ENCODE assay signal across 12 cellular contexts in genomic region chr1:46488343-46489168, GRCh38. TPM values are rescaled to one million over a fixed set of nuclear protein-coding genes. Genes with fewer than 3 reads are reported as not detected.
A peak's percentile ranks its signal among the peaks of the same experiment; 100 is the strongest.
DNase-seq lines count a peak whose midpoint lies in the region; ATAC-seq and TF ChIP-seq lines count a peak whose summit lies in the region.
"Had no signal": no experiment of that assay in that cellular context is flagged by ENCODE, and none has a peak within 500 bp of the region (broad histone marks: within the 10 kb centered on the region; RNA-seq: fewer than 3 reads in every experiment).

No MANE protein-coding gene starts in this region.

- peak overlapping the region; percentile 48 for H3K4me3 Mint-ChIP-seq in activated CD8-positive, alpha-beta T cell treated with anti-CD3 and anti-CD28 coated beads for 36 hours
- H3K4me3 Mint-ChIP-seq in type B pancreatic cell: peak overlapping the region; percentile 85

- DNase-seq in stimulated activated CD4-positive, alpha-beta T cell treated with anti-CD3 and anti-CD28 coated beads, Interleukin-1b, Interleukin-23, amount 100 ng/mL, for 48 hours: peak; percentile 35
- DNase-seq in stimulated activated CD4-positive, alpha-beta T cell treated with anti-CD3 and anti-CD28 coated beads, Interleukin-4, amount 100 ng/mL, for 1 hour: no peak
- peak; percentile 51 for DNase-seq in activated CD8-positive, alpha-beta T cell treated with anti-CD3 and anti-CD28 coated beads for 36 hours
- DNase-seq in iPS DF 6.9 (ENCODE audit: low read depth, low spot score): no peak
- DNase-seq in type B pancreatic cell (ENCODE audit: extremely low spot score, unreplicated experiment): no peak
- DNase-seq in T1000 (lab: John Stamatoyannopoulos, UW): no peak
- DNase-seq in tibial nerve (ENCODE audit: low spot score in 2 of 2): no peak

- intact Hi-C loops in activated CD8-positive, alpha-beta T cell treated with anti-CD3 and anti-CD28 coated beads for 36 hours (cut with micrococcal nuclease): no loop called here

- H3K9me3 ChIP-seq in iPS DF 6.9 (ENCODE audit: control insufficient read depth, insufficient read depth, low read length) (no peaks in the 10 kb centered on the region), tibial nerve (no peaks in the 10 kb centered on the region)
- H3K9me3 ChIP-seq: testis had no signal

- H3K27me3 ChIP-seq in iPS DF 6.9 (ENCODE audit: control insufficient read depth, insufficient read depth, low read length) (peaks cover 84% of the 10 kb centered on the region), tibial nerve (peaks cover 2 to 98% of the 10 kb centered on the region in 2 donors)
- H3K27me3 ChIP-seq: testis had no signal

- no CpG with 5 or more reads among the region's 24 CpGs for WGBS in iPS DF 6.9 (ENCODE audit: insufficient coverage, insufficient read length)
- 14 to 15% methylated on average over 20 to 24 of the region's 24 CpGs for WGBS in tibial nerve, 2 donors

- CTCF ChIA-PET in activated CD8-positive, alpha-beta T cell treated with anti-CD3 and anti-CD28 coated beads for 36 hours (lab: Charles Lee): interaction anchor here (1.2 to 3.1 kb wide), 9 partner anchors 9 to 236 kb away, joined by 3 to 22 read pairs (median 7); no protein-coding TSS in a partner anchor

- no peaks in the 10 kb centered on the region for H3K9me3 Mint-ChIP-seq in activated CD8-positive, alpha-beta T cell treated with anti-CD3 and anti-CD28 coated beads for 36 hours
- H3K9me3 Mint-ChIP-seq in type B pancreatic cell: no peaks in the 10 kb centered on the region

- POLR2A ChIA-PET in activated CD8-positive, alpha-beta T cell treated with anti-CD3 and anti-CD28 coated beads for 36 hours (lab: Charles Lee): no interaction called here

- no peak for TF ChIP-seq POLR2A in tibial nerve (IDR thresholded peaks at IDR 0.05)

- H3K27ac ChIP-seq in iPS DF 6.9 (ENCODE audit: low read length): no peak overlapping the region
- no peak overlapping the region for H3K27ac ChIP-seq in tibial nerve
- H3K27ac ChIP-seq: testis, VCaP had no signal

- H3K36me3 Mint-ChIP-seq in activated CD8-positive, alpha-beta T cell treated with anti-CD3 and anti-CD28 coated beads for 36 hours (ENCODE audit: low read depth): no peaks in the 10 kb centered on the region
- peaks cover 4% of the 10 kb centered on the region for H3K36me3 Mint-ChIP-seq in type B pancreatic cell

- no peak for TF ChIP-seq EP300 in tibial nerve (IDR thresholded peaks at IDR 0.05)

- H3K36me3 ChIP-seq in iPS DF 6.9 (ENCODE audit: control insufficient read depth, insufficient read depth, low read length): no peaks in the 10 kb centered on the region
- H3K36me3 ChIP-seq in tibial nerve: no peaks in the 10 kb centered on the region

- peaks cover 81% of the 10 kb centered on the region for H3K27me3 Mint-ChIP-seq in activated CD8-positive, alpha-beta T cell treated with anti-CD3 and anti-CD28 coated beads for 36 hours
- H3K27me3 Mint-ChIP-seq in type B pancreatic cell: peaks cover 95% of the 10 kb centered on the region

- no peak for TF ChIP-seq CTCF in activated CD8-positive, alpha-beta T cell treated with anti-CD3 and anti-CD28 coated beads for 36 hours (IDR thresholded peaks at IDR 0.05)
- TF ChIP-seq CTCF in type B pancreatic cell (conservative IDR thresholded peaks at IDR 0.05) (no peak), tibial nerve (IDR thresholded peaks at IDR 0.05) (no peak)

- H3K4me1 ChIP-seq in iPS DF 6.9 (ENCODE audit: control insufficient read depth, insufficient read depth, low read length) (peaks cover 27% of the 10 kb centered on the region), tibial nerve (peaks cover 0 to 33% (median 19%) of the 10 kb centered on the region in 4 donors)

- peak; percentile 24 for ATAC-seq in activated CD8-positive, alpha-beta T cell treated with anti-CD3 and anti-CD28 coated beads for 36 hours
- ATAC-seq in HG02610 (IDR thresholded peaks at IDR 0.05; ENCODE audit: unreplicated experiment): no peak

- no peak overlapping the region for H3K27ac Mint-ChIP-seq in activated CD8-positive, alpha-beta T cell treated with anti-CD3 and anti-CD28 coated beads for 36 hours
- peak overlapping the region; percentile 72 for H3K27ac Mint-ChIP-seq in type B pancreatic cell

- peaks cover 35% of the 10 kb centered on the region for H3K4me1 Mint-ChIP-seq in activated CD8-positive, alpha-beta T cell treated with anti-CD3 and anti-CD28 coated beads for 36 hours (ENCODE audit: low read depth)
- H3K4me1 Mint-ChIP-seq in type B pancreatic cell (ENCODE audit: unreplicated experiment): peaks cover 15% of the 10 kb centered on the region

- H3K4me3 ChIP-seq in iPS DF 6.9 (ENCODE audit: low read length) (peak overlapping the region; percentile 39), tibial nerve (no peak overlapping the region)

RNA-seq across cellular contexts. Expression of gene DMBX1, which starts 1.1 kb away (rescaled TPM):
- total RNA-seq in activated CD8-positive, alpha-beta T cell treated with anti-CD3 and anti-CD28 coated beads for 36 hours: under 1 TPM in 1 of 2 experiments, not detected in 1; 0.09 TPM
- total RNA-seq in type B pancreatic cell (ENCODE audit: low replicate concordance): 0.10 TPM in 1 of 2 replicates, not detected in the other
- not detected for total RNA-seq in tibial nerve
- total RNA-seq: NCI-H460, smooth muscle cell had no signal

Comparison
In these comparisons a context has a peak if more than half of its experiments do, and no peak if none do; other contexts are left out.
1. DNase-seq: peak in stimulated activated CD4-positive, alpha-beta T cell treated with anti-CD3 and anti-CD28 coated beads, Interleukin-1b, Interleukin-23, amount 100 ng/mL, for 48 hours (single experiment) and activated CD8-positive, alpha-beta T cell treated with anti-CD3 and anti-CD28 coated beads for 36 hours (single experiment); none in stimulated activated CD4-positive, alpha-beta T cell treated with anti-CD3 and anti-CD28 coated beads, Interleukin-4, amount 100 ng/mL, for 1 hour (single experiment), iPS DF 6.9 (single experiment), type B pancreatic cell (single experiment), T1000 (single experiment) and tibial nerve (0 of 2).